In the genomic region with DNA sequence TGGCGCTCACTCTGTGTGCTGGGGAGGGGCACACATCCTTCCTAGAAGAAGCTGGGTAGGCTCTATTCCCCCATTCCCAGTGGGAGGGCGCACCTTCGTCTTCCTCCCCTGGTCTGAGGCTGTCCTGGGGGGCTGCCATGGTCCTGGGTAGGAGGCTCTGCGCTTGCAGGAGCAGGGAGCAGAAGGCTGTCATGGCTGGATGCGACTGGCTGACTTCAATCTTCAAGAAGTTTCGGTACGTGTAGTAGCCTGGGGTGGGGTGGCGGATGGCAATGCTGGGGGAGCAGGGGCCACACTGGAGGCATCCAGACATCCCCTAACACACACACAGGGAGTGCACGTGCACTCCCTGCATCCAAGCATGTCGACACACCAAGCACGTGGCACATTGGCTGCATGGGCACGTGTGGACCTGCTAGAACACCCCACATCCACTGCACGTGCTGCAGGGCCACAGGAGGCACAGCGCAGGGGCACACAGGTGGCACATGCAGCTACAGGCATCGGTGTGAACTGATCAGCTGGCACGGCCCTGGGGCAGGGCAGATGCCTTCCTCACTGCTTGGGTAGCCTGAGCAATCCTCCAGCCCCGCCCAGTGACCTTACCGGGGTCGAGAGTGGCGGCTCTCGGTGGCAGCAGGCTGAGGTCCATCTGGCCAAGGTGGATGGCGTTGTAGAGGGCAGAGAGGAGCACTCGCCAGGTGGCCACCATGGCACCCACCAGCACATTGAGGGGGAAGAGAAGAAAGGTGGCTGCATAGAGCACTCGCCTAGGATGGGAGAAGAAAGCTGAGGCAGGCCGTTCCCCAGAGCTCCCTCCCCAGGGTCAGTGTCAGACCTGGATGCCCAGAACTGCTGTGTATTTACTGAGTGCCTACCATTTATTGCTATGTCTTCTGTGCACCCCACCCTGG, we compare ENCODE assay signal across 24 cellular contexts. TPM values are rescaled to one million over a fixed set of nuclear protein-coding genes. Genes with fewer than 3 reads are reported as not detected.
DNase-seq lines count a peak whose midpoint lies in the region; ATAC-seq, FAIRE-seq and TF ChIP-seq lines count a peak whose summit lies in the region.
"Had no signal": no experiment of that assay in that cellular context is flagged by ENCODE, and none has a peak within 500 bp of the region (broad histone marks: within the 10 kb centered on the region; RNA-seq: fewer than 3 reads in every experiment).

No MANE protein-coding gene starts in this region.

- H3K4me3 ChIP-seq in GM06990 (replicated peaks; ENCODE audit: low read depth, low read length) (no peak overlapping the region), right cardiac atrium (ENCODE audit: low read length) (no peak overlapping the region)
- H3K4me3 ChIP-seq: psoas muscle had no signal

- ATAC-seq in right cardiac atrium, result no peak
- no peak for ATAC-seq in HG03039 (IDR thresholded peaks at IDR 0.05; ENCODE audit: unreplicated experiment)
- ATAC-seq in GM18867 (IDR thresholded peaks at IDR 0.05; ENCODE audit: unreplicated experiment), result no peak
- ATAC-seq: activated naive CD8-positive, alpha-beta T cell treated with anti-CD3 and anti-CD28 coated beads, Interleukin-2, amount 50 U/mL, for 24 hours; natural killer cell had no signal

- no peak for FAIRE-seq in HTR-8/SVneo (lab: Jason Lieb, UNC)
- FAIRE-seq: GM12891 had no signal

- no peaks in the 10 kb centered on the region for H3K36me3 ChIP-seq in GM06990 (ENCODE audit: control insufficient read depth, insufficient read depth, low read length)

- no peak for TF ChIP-seq CTCF in GM06990 (IDR thresholded peaks at IDR 0.05; ENCODE audit: insufficient read depth, low read length, poor library complexity, severe bottlenecking)

- WGBS in right cardiac atrium, result 79% methylated on average over 25 of the region's 25 CpGs

- H3K4me1 ChIP-seq in right cardiac atrium (ENCODE audit: control insufficient read depth, insufficient read depth, low read length), result peaks cover 17% of the 10 kb centered on the region
- H3K4me1 ChIP-seq: psoas muscle had no signal

- intact Hi-C loops in right cardiac atrium (cut with DNase I), result no loop called here
- intact Hi-C loops in posterior vena cava (cut with DNase I), result no loop called here

- no peak overlapping the region for H3K27ac ChIP-seq in right cardiac atrium (ENCODE audit: low read length)
- H3K27ac ChIP-seq: epithelial cell of prostate had no signal

- H3K9me3 ChIP-seq in right cardiac atrium (ENCODE audit: control insufficient read depth, low read length), result no peaks in the 10 kb centered on the region
- H3K9me3 ChIP-seq: psoas muscle had no signal

- DNase-seq in GM06990 (ENCODE audit: extremely low read depth, insufficient read length) (peak; percentile 48), RPMI8226 (peak; percentile 37), right cardiac atrium (peak in 2 of 3 donors; percentile 56 to 69), posterior vena cava (ENCODE audit: low spot score) (peak; percentile 82), GM19238 (ENCODE audit: insufficient read length, low spot score) (no peak), HTR-8/SVneo (ENCODE audit: insufficient read length, low spot score) (no peak)
- DNase-seq: activated CD4-positive, alpha-beta T cell treated with anti-CD3 and anti-CD28 coated beads for 48 hours; activated naive CD8-positive, alpha-beta T cell treated with anti-CD3 and anti-CD28 coated beads, Interleukin-2, amount 50 U/mL, for 24 hours; caudate nucleus; CD4-positive, CD25-positive, alpha-beta regulatory T cell; GF-D8; Karpas-422; natural killer cell; NCI-H1092; NCI-H2081 had no signal

- H3K27me3 ChIP-seq in GM06990 (replicated peaks; ENCODE audit: control insufficient read depth, insufficient read depth, low read length) (0 out of 2 replicates have a peak, but pooled peaks cover 1% of the 10 kb centered on the region), right cardiac atrium (ENCODE audit: control insufficient read depth, insufficient read depth) (no peaks in the 10 kb centered on the region)

RNA-seq across cellular contexts. Expression of a gene that starts 7.4 kb away (rescaled TPM):
- total RNA-seq in right cardiac atrium, result 10 to 100 TPM; 21.6 to 33.5 (median 24.7) TPM
- 29.5 TPM for polyA plus RNA-seq in right cardiac atrium
- total RNA-seq in posterior vena cava, result 100 to 1,000 TPM in 1 of 2 donors, 10 to 100 TPM in 1; 51.7 to 108 TPM
- total RNA-seq: CD4-positive, CD25-positive, alpha-beta regulatory T cell; lung microvascular endothelial cell; natural killer cell; NCI-H460; T-helper 1 cell treated with Interleukin-12 subunit alpha and Interleukin-12 subunit beta and Interleukin-4 antibody, amounts not matched to agents 30 ng/mL and 1 ng/mL, for 36 hours had no signal
- polyA plus RNA-seq: CD4-positive, CD25-positive, alpha-beta regulatory T cell had no signal

RNA-seq across cellular contexts. Expression of a gene that starts 21.6 kb away (rescaled TPM):
- total RNA-seq in right cardiac atrium (under 1 TPM; 0.20 to 0.58 (median 0.37) TPM), posterior vena cava (1 to 10 TPM in 1 of 2 donors, not detected in 1; 1.3 TPM)
- 0.25 TPM for polyA plus RNA-seq in right cardiac atrium
- total RNA-seq: CD4-positive, CD25-positive, alpha-beta regulatory T cell; natural killer cell; psoas muscle; T-helper 1 cell treated with Interleukin-12 subunit alpha and Interleukin-12 subunit beta and Interleukin-4 antibody, amounts not matched to agents 30 ng/mL and 1 ng/mL, for 36 hours had no signal
- polyA plus RNA-seq: CD4-positive, CD25-positive, alpha-beta regulatory T cell had no signal

RNA-seq across cellular contexts. Expression of a gene that starts 50.6 kb away (rescaled TPM):
- total RNA-seq in right cardiac atrium, result 1 to 10 TPM in 2 of 4 donors, under 1 TPM in 2; 0.71 to 2.8 (median 1.7) TPM
- polyA plus RNA-seq in right cardiac atrium, result 2.1 TPM
- total RNA-seq in posterior vena cava, result under 1 TPM; 0.62 to 0.65 TPM
- total RNA-seq: CD4-positive, CD25-positive, alpha-beta regulatory T cell; natural killer cell; NCI-H460; T-helper 1 cell treated with Interleukin-12 subunit alpha and Interleukin-12 subunit beta and Interleukin-4 antibody, amounts not matched to agents 30 ng/mL and 1 ng/mL, for 36 hours had no signal
- polyA plus RNA-seq: AG04450; CD4-positive, CD25-positive, alpha-beta regulatory T cell had no signal

RNA-seq across cellular contexts. Expression of a gene that starts 55.2 kb away (rescaled TPM):
- not detected for total RNA-seq in right cardiac atrium
- polyA plus RNA-seq in right cardiac atrium, result 0.07 TPM
- not detected for total RNA-seq in posterior vena cava
- total RNA-seq: CD4-positive, CD25-positive, alpha-beta regulatory T cell; lung microvascular endothelial cell; natural killer cell; NCI-H460; psoas muscle; T-helper 1 cell treated with Interleukin-12 subunit alpha and Interleukin-12 subunit beta and Interleukin-4 antibody, amounts not matched to agents 30 ng/mL and 1 ng/mL, for 36 hours had no signal
- polyA plus RNA-seq: AG04450; CD4-positive, CD25-positive, alpha-beta regulatory T cell had no signal

Comparison
In these comparisons a context has a peak if more than half of its experiments do, and no peak if none do; other contexts are left out.
1. DNase-seq: peak in GM06990 (single experiment), RPMI8226 (single experiment), right cardiac atrium (2 of 3) and posterior vena cava (single experiment); none in GM19238 (single experiment) and HTR-8/SVneo (single experiment).